15 cellular contexts compared by ENCODE assay signal in genomic region chr10:126111562-126111961, GRCh38.
DNase-seq lines count a peak whose midpoint lies in the region; ATAC-seq and TF ChIP-seq lines count a peak whose summit lies in the region.
"Had no signal": no experiment of that assay in that cellular context is flagged by ENCODE, and none has a peak within 500 bp of the region (broad histone marks: within the 10 kb centered on the region; RNA-seq: fewer than 3 reads in every experiment).

No MANE protein-coding gene starts in this region.

- no peaks in the 10 kb centered on the region for H3K23me2 ChIP-seq in H9 (ENCODE audit: insufficient read length, low read depth, low read length, poor library complexity, severe bottlenecking)

- peak; percentile 40 for DNase-seq in NB4 (ENCODE audit: low read depth)
- peak; percentile 77 for DNase-seq in brain pericyte (ENCODE audit: low read depth, low spot score)
- no peak for DNase-seq in left lung
- DNase-seq in H9: no peak
- DNase-seq in GM10266 (ENCODE audit: extremely low spot score): no peak
- no peak for DNase-seq in activated CD4-positive, alpha-beta T cell treated with anti-CD3 and anti-CD28 coated beads, Interleukin-2, amount 10 ng/mL, durations not matched to agents 24 days and 14 days
- no peak for DNase-seq in body of pancreas
- DNase-seq: Calu3; CD4-positive, alpha-beta memory T cell; DMS53; GM23248; NCI-H1092 treated with DMSO at 0.1 percent for 48 hours; NCI-H524 had no signal

- H3K9me3 ChIP-seq in left lung (no peaks in the 10 kb centered on the region), H9 (ENCODE audit: control insufficient read depth, low read depth, low read length) (no peaks in the 10 kb centered on the region), body of pancreas (no peaks in the 10 kb centered on the region)

- no peak overlapping the region for H2BK20ac ChIP-seq in H9 (ENCODE audit: low read depth, low read length, poor library complexity, severe bottlenecking)

- H2AFZ ChIP-seq in H9 (ENCODE audit: low read length): no peak overlapping the region
- H2AFZ ChIP-seq: GM23248 had no signal

- no peak overlapping the region for H2BK5ac ChIP-seq in H9 (ENCODE audit: insufficient read length, low read length)

- H3K9ac ChIP-seq in H9 (ENCODE audit: extremely low read depth, insufficient read length, low read length): no peak overlapping the region
- H3K9ac ChIP-seq: GM23248 had no signal

- no peak overlapping the region for H3T11ph ChIP-seq in H9 (ENCODE audit: low read length)

- H2BK120ac ChIP-seq in H9 (ENCODE audit: low read depth, low read length, poor library complexity, severe bottlenecking): no peak overlapping the region

- H3K4me1 Mint-ChIP-seq in H9: peaks cover 26 to 38% of the 10 kb centered on the region in 2 experiments
- no peaks in the 10 kb centered on the region for H3K4me1 Mint-ChIP-seq in activated CD4-positive, alpha-beta T cell treated with anti-CD3 and anti-CD28 coated beads, Interleukin-2, amount 10 ng/mL, durations not matched to agents 24 days and 14 days
- H3K4me1 Mint-ChIP-seq: CD4-positive, alpha-beta memory T cell had no signal

- no peak overlapping the region for H3K14ac ChIP-seq in H9 (ENCODE audit: insufficient read depth, low read length)

- no peak overlapping the region for H3K23ac ChIP-seq in H9 (ENCODE audit: insufficient read length, low read depth, low read length)

- no peak overlapping the region for H3K4me2 ChIP-seq in H9 (ENCODE audit: insufficient read depth, insufficient read length, low read length)

- H3K27me3 ChIP-seq in left lung (no peaks in the 10 kb centered on the region), H9 (ENCODE audit: insufficient read depth, low read length) (no peaks in the 10 kb centered on the region), body of pancreas (no peaks in the 10 kb centered on the region)

- TF ChIP-seq POLR2A in NB4 (IDR thresholded peaks at IDR 0.05; ENCODE audit: extremely low read depth, insufficient read length): no peak
- no peak for TF ChIP-seq POLR2A in body of pancreas (IDR thresholded peaks at IDR 0.05)

- no peak overlapping the region for H3K4me3 ChIP-seq in NB4 (ENCODE audit: low read depth, low read length)
- H3K4me3 ChIP-seq in left lung: no peak overlapping the region
- H3K4me3 ChIP-seq in body of pancreas: no peak overlapping the region
- H3K4me3 ChIP-seq: GM23248 had no signal

- H3K36me3 ChIP-seq in left lung: no peaks in the 10 kb centered on the region
- no peaks in the 10 kb centered on the region for H3K36me3 ChIP-seq in body of pancreas (replicated peaks in 1 of 2; ENCODE audit: insufficient read depth in 1 of 2, low read depth in 2 of 2)

- no peak overlapping the region for H4K91ac ChIP-seq in H9 (ENCODE audit: insufficient read length, low read depth, low read length)

- H3K79me1 ChIP-seq in H9 (ENCODE audit: insufficient read depth, low read depth, low read length, poor library complexity, severe bottlenecking): no peaks in the 10 kb centered on the region

- no peak overlapping the region for H3K4me3 Mint-ChIP-seq in H9
- no peak overlapping the region for H3K4me3 Mint-ChIP-seq in activated CD4-positive, alpha-beta T cell treated with anti-CD3 and anti-CD28 coated beads, Interleukin-2, amount 10 ng/mL, durations not matched to agents 24 days and 14 days
- H3K4me3 Mint-ChIP-seq: B cell; CD4-positive, alpha-beta memory T cell had no signal

- intact Hi-C loops in left lung (cut with DNase I): no loop called here
- intact Hi-C loops in activated CD4-positive, alpha-beta T cell treated with anti-CD3 and anti-CD28 coated beads, Interleukin-2, amount 10 ng/mL, durations not matched to agents 24 days and 14 days (cut with micrococcal nuclease): no loop called here
- intact Hi-C loops in body of pancreas (cut with DNase I): no loop called here

- TF ChIP-seq CTCF in NB4 (IDR thresholded peaks at IDR 0.05; ENCODE audit: low read depth, low read length) (no peak), left lung (IDR thresholded peaks at IDR 0.05) (no peak), H9 (conservative IDR thresholded peaks at IDR 0.05) (no peak), GM10266 (IDR thresholded peaks at IDR 0.05; ENCODE audit: control insufficient read depth, insufficient read depth, low read depth, missing control alignments) (no peak), body of pancreas (IDR thresholded peaks at IDR 0.05) (no peak)

- H4K8ac ChIP-seq in H9 (replicated peaks; ENCODE audit: insufficient read length, low read depth, low read length): no peak overlapping the region

- H4K5ac ChIP-seq in H9 (ENCODE audit: insufficient read length, low read depth, low read length): no peak overlapping the region

- H2BK12ac ChIP-seq in H9 (ENCODE audit: insufficient read length, low read depth, low read length): no peak overlapping the region

- no peak overlapping the region for H3K4ac ChIP-seq in H9 (ENCODE audit: low read depth, low read length)

- no peak overlapping the region for H2AK5ac ChIP-seq in H9 (ENCODE audit: insufficient read length, low read length)

- H3K4me1 ChIP-seq in left lung (peaks cover 0 to 8% of the 10 kb centered on the region in 2 donors), H9 (ENCODE audit: insufficient read depth, low read length) (peaks cover 6% of the 10 kb centered on the region), body of pancreas (no peaks in the 10 kb centered on the region)

- H3K36me3 Mint-ChIP-seq in H9 (ENCODE audit: insufficient read depth in 1 of 3, low read depth in 3 of 3): peaks cover 0 to 6% (median 2%) of the 10 kb centered on the region in 3 experiments; a peak in 3 of 7 replicates
- H3K36me3 Mint-ChIP-seq in activated CD4-positive, alpha-beta T cell treated with anti-CD3 and anti-CD28 coated beads, Interleukin-2, amount 10 ng/mL, durations not matched to agents 24 days and 14 days (ENCODE audit: low read depth): no peaks in the 10 kb centered on the region

- H3K27ac ChIP-seq in left lung (peak overlapping the region in 1 of 2 donors; percentile 11), H9 (ENCODE audit: insufficient read length, low read depth, low read length) (no peak overlapping the region), body of pancreas (no peak overlapping the region)
- H3K27ac ChIP-seq: GM23248 had no signal

- no CpG with 5 or more reads among the region's 6 CpGs for WGBS in H9 (ENCODE audit: extremely low coverage, insufficient read length, low lambda C conversion rate)
- 38 to 58% methylated on average over 6 of the region's 6 CpGs for WGBS in body of pancreas, 2 donors

- H3K27ac Mint-ChIP-seq in H9: no peak overlapping the region
- H3K27ac Mint-ChIP-seq in activated CD4-positive, alpha-beta T cell treated with anti-CD3 and anti-CD28 coated beads, Interleukin-2, amount 10 ng/mL, durations not matched to agents 24 days and 14 days: no peak overlapping the region
- H3K27ac Mint-ChIP-seq: B cell; CD4-positive, alpha-beta memory T cell had no signal

- H3K9me3 Mint-ChIP-seq in H9: peaks cover 0 to 2% of the 10 kb centered on the region in 2 experiments; a peak in 2 of 5 replicates
- H3K9me3 Mint-ChIP-seq in activated CD4-positive, alpha-beta T cell treated with anti-CD3 and anti-CD28 coated beads, Interleukin-2, amount 10 ng/mL, durations not matched to agents 24 days and 14 days: no peaks in the 10 kb centered on the region

- H3K27me3 Mint-ChIP-seq in H9 (ENCODE audit: low read depth): no peaks in the 10 kb centered on the region; the same call in 1 of the 2 replicates
- no peaks in the 10 kb centered on the region for H3K27me3 Mint-ChIP-seq in activated CD4-positive, alpha-beta T cell treated with anti-CD3 and anti-CD28 coated beads, Interleukin-2, amount 10 ng/mL, durations not matched to agents 24 days and 14 days

- no peak overlapping the region for H2BK15ac ChIP-seq in H9 (ENCODE audit: low read depth, low read length)

- H4K20me1 ChIP-seq in H9 (ENCODE audit: control insufficient read depth, insufficient read depth, insufficient read length): no peaks in the 10 kb centered on the region

- H3K79me2 ChIP-seq in H9 (ENCODE audit: insufficient read depth, low read length): no peaks in the 10 kb centered on the region

- H3K18ac ChIP-seq in H9 (ENCODE audit: insufficient read length, low read depth, low read length): no peak overlapping the region

- ATAC-seq in left lung: peak; percentile 47
- no peak for ATAC-seq in body of pancreas
- ATAC-seq: HCT116 had no signal

- H3K56ac ChIP-seq in H9 (ENCODE audit: insufficient read length, low read depth, low read length): no peak overlapping the region

Comparison
In these comparisons a context has a peak if more than half of its experiments do, and no peak if none do; other contexts are left out.
1. DNase-seq: peak in NB4 (single experiment) and brain pericyte (single experiment); none in left lung (0 of 2), H9 (single experiment), GM10266 (single experiment), activated CD4-positive, alpha-beta T cell treated with anti-CD3 and anti-CD28 coated beads, Interleukin-2, amount 10 ng/mL, durations not matched to agents 24 days and 14 days (single experiment) and body of pancreas (0 of 4).